In genomic region chr7:116691664-116692063, GRCh38 we compare ENCODE assay signal across 20 cellular contexts. TPM values are rescaled to one million over a fixed set of nuclear protein-coding genes. Genes with fewer than 3 reads are reported as not detected.
DNase-seq lines count a peak whose midpoint lies in the region; ATAC-seq and TF ChIP-seq lines count a peak whose summit lies in the region.
"Had no signal": no experiment of that assay in that cellular context is flagged by ENCODE, and none has a peak within 500 bp of the region (broad histone marks: within the 10 kb centered on the region; RNA-seq: fewer than 3 reads in every experiment).

No MANE protein-coding gene starts in this region.

- no peak overlapping the region for H3K4me3 ChIP-seq in Panc1 (ENCODE audit: low read depth in 2 of 2, low read length in 2 of 2)
- H3K4me3 ChIP-seq in osteoblast (ENCODE audit: insufficient read depth, low read length) = no peak overlapping the region
- H3K4me3 ChIP-seq: esophagus muscularis mucosa, left ventricle myocardium inferior had no signal

- peaks cover 67% of the 10 kb centered on the region for H3K79me2 ChIP-seq in osteoblast (ENCODE audit: insufficient read depth, low read length)

- in situ Hi-C loops in Panc1 (cut with HindIII; ENCODE audit: low pct_unique_long_range_greater_than_20kb, low sequenced_read_pairs) = no loop called here

- peak overlapping the region; percentile 54 for H2AFZ ChIP-seq in osteoblast (ENCODE audit: low read length)

- no peaks in the 10 kb centered on the region for H4K20me1 ChIP-seq in osteoblast (ENCODE audit: insufficient read depth, low read length)

- peaks cover 68% of the 10 kb centered on the region for H3K4me1 ChIP-seq in Panc1 (ENCODE audit: control insufficient read depth, insufficient read depth, low read length)
- peaks cover 65% of the 10 kb centered on the region for H3K4me1 ChIP-seq in osteoblast (ENCODE audit: insufficient read depth, low read length)

- H3K4me2 ChIP-seq in osteoblast (ENCODE audit: insufficient read depth, low read length) = peak overlapping the region; percentile 61

- CTCF ChIA-PET in Panc1 (lab: Charles Lee) = interaction anchor here (0.7 kb wide), 1 partner anchor 17 kb away, joined by 3 read pairs; no protein-coding TSS in a partner anchor

- DNase-seq in ELR (ENCODE audit: low read depth) (peak; percentile 63), Panc1 (ENCODE audit: low read depth, low spot score) (no peak), epithelial cell of prostate (ENCODE audit: low read depth, low spot score) (no peak), osteoblast (ENCODE audit: insufficient read length, low spot score, missing footprints) (no peak), NCI-H510A treated with DMSO at 0.1 percent for 48 hours (lab: John Stamatoyannopoulos, UW) (no peak), superior temporal gyrus (ENCODE audit: extremely low spot score) (no peak)
- DNase-seq: activated CD4-positive, CD25-positive, alpha-beta regulatory T cell treated with anti-CD3 and anti-CD28 coated beads, Interleukin-2, amount 50 U/mL, for 72 hours; activated CD8-positive, alpha-beta memory T cell treated with anti-CD3 and anti-CD28 coated beads, Interleukin-2, amount 10 ng/mL, durations not matched to agents 7 days and 5 days; activated gamma-delta T cell treated with Interleukin-2 at 50 U/mL for 16 hours; aorta; DMS153; left ventricle myocardium inferior; NCI-H1048; NCI-H82; SHP77; substantia nigra; T-helper 17 cell had no signal

- POLR2A ChIA-PET in Panc1 (lab: Charles Lee) = no interaction called here

- peak overlapping the region; percentile 94 for H3K27ac ChIP-seq in Panc1 (ENCODE audit: low read length)
- peak overlapping the region; percentile 98 for H3K27ac ChIP-seq in epithelial cell of prostate
- H3K27ac ChIP-seq in osteoblast (ENCODE audit: low read depth, low read length) = peak overlapping the region; percentile 64
- H3K27ac ChIP-seq: esophagus muscularis mucosa, left ventricle myocardium inferior had no signal

- H3K27me3 ChIP-seq in Panc1 (ENCODE audit: control insufficient read depth, insufficient read depth, low read length) (no peaks in the 10 kb centered on the region), osteoblast (ENCODE audit: insufficient read depth, low read length) (no peaks in the 10 kb centered on the region)
- H3K27me3 ChIP-seq: esophagus muscularis mucosa had no signal

- peaks cover 6% of the 10 kb centered on the region; the same call in 1 of the 2 replicates for H3K36me3 ChIP-seq in Panc1 (ENCODE audit: control insufficient read depth, insufficient read depth, low read length)
- peaks cover 25% of the 10 kb centered on the region for H3K36me3 ChIP-seq in osteoblast (ENCODE audit: insufficient read depth, low read length)
- H3K36me3 ChIP-seq: esophagus muscularis mucosa, left ventricle myocardium inferior had no signal

- no TSS peak for BruUV-seq in Panc1 (replicated peaks; lab: Mats Ljungman, UMichigan)

- intact Hi-C loops in Panc1 (cut with micrococcal nuclease; ENCODE audit: unreplicated experiment) = no loop called here

- ATAC-seq in Panc1 = peak; percentile 57
- no peak for ATAC-seq in HG02973 (IDR thresholded peaks at IDR 0.05; ENCODE audit: unreplicated experiment)
- ATAC-seq in HG03175 (IDR thresholded peaks at IDR 0.05; ENCODE audit: unreplicated experiment) = no peak
- ATAC-seq: activated CD8-positive, alpha-beta memory T cell treated with anti-CD3 and anti-CD28 coated beads, Interleukin-2, amount 10 ng/mL, durations not matched to agents 7 days and 5 days; T-helper 17 cell had no signal

- H3K9me3 ChIP-seq in Panc1 (ENCODE audit: control insufficient read depth, insufficient read depth, low read depth, low read length) (no peaks in the 10 kb centered on the region), osteoblast (ENCODE audit: low read depth, low read length) (no peaks in the 10 kb centered on the region)
- H3K9me3 ChIP-seq: esophagus muscularis mucosa, left ventricle myocardium inferior had no signal

- TF ChIP-seq CTCF in Panc1 (IDR thresholded peaks at IDR 0.05) (no peak), osteoblast (IDR thresholded peaks at IDR 0.05; ENCODE audit: extremely low read depth, low read depth, low read length) (no peak)

RNA-seq across cellular contexts. Expression of gene MET, which starts 19.7 kb away (rescaled TPM):
- total RNA-seq in Panc1 (2021; ENCODE audit: unreplicated experiment) = 103 TPM
- polyA plus RNA-seq in Panc1 (2012; ENCODE audit: insufficient read length) = 33.7 TPM
- total RNA-seq in osteoblast = 55.0 and 61.9 TPM in 2 replicates
